ENCODE assay signal across 23 cellular contexts in the genomic region with DNA sequence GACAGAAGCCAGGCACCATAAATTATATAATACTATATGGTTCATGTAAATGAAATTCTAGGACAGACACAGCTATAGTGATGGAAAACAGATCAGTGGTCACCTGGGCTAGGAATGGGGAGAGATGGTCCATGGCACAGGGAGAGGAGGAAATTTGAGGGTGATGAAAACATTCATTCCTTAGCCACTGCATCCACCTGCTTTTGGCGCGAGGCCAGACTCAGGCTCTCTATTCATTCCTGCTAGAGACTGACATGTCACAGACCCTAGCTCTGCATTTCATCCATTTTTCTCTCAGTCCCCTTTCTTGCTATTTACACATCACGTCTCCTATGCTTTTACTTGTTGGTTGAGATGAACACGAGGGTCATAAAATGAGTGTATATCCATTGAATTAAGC.
A peak's percentile ranks its signal among the peaks of the same experiment; 100 is the strongest.
DNase-seq lines count a peak whose midpoint lies in the region; ATAC-seq and TF ChIP-seq lines count a peak whose summit lies in the region.
"Had no signal": no experiment of that assay in that cellular context is flagged by ENCODE, and none has a peak within 500 bp of the region (broad histone marks: within the 10 kb centered on the region; RNA-seq: fewer than 3 reads in every experiment).

No MANE protein-coding gene starts in this region.

- H3K27ac ChIP-seq in mammary epithelial cell (ENCODE audit: insufficient read depth, low read depth, low read length) (no peak overlapping the region), A673 (ENCODE audit: low read depth, low read length, poor library complexity, severe bottlenecking) (no peak overlapping the region)
- H3K27ac ChIP-seq: BLaER1, HL-60, KMS-11 had no signal

- no peak overlapping the region for H3K27ac Mint-ChIP-seq in MCF 10A (ENCODE audit: low read depth, unreplicated experiment)
- H3K27ac Mint-ChIP-seq in WTC11 = 0 out of 2 replicates have a peak overlapping the region, but pooled peaks have one; percentile 2
- H3K27ac Mint-ChIP-seq: CD4-positive, CD25-positive, alpha-beta regulatory T cell; IgD-negative memory B cell; T-helper 1 cell treated with Interleukin-12 subunit alpha and Interleukin-12 subunit beta and Interleukin-4 antibody, amounts not matched to agents 30 μg/mL and 1 μg/mL, for 36 hours had no signal

- 69% methylated on average over 4 of the region's 4 CpGs for WGBS in mammary epithelial cell (ENCODE audit: low coverage, missing lambda C conversion rate)

- H3K4me3 Mint-ChIP-seq in MCF 10A (ENCODE audit: unreplicated experiment) (no peak overlapping the region), WTC11 (no peak overlapping the region)
- H3K4me3 Mint-ChIP-seq: CD4-positive, CD25-positive, alpha-beta regulatory T cell; IgD-negative memory B cell; T-helper 1 cell treated with Interleukin-12 subunit alpha and Interleukin-12 subunit beta and Interleukin-4 antibody, amounts not matched to agents 30 μg/mL and 1 μg/mL, for 36 hours had no signal

- no peak for TF ChIP-seq CTCF in MCF 10A (IDR thresholded peaks at IDR 0.05; ENCODE audit: unreplicated experiment)
- TF ChIP-seq CTCF in mammary epithelial cell (conservative IDR thresholded peaks at IDR 0.05 in 1 of 2, IDR thresholded peaks at IDR 0.05 in 1 of 2; ENCODE audit: extremely low read depth in 1 of 2, insufficient read depth in 1 of 2, low read depth in 1 of 2, low read length in 2 of 2) = no peak
- TF ChIP-seq CTCF in WTC11 (IDR thresholded peaks at IDR 0.05) = no peak
- no peak for TF ChIP-seq CTCF in A673 (conservative IDR thresholded peaks at IDR 0.05; ENCODE audit: low read depth, low read length)

- CTCF ChIA-PET in MCF 10A (lab: Yijun Ruan, JAX) = no interaction called here
- CTCF ChIA-PET in mammary epithelial cell (lab: Charles Lee; ENCODE audit: low non-redundant PET) = no interaction called here
- CTCF ChIA-PET in WTC11 (lab: Charles Lee) = no interaction called here
- CTCF ChIA-PET in A673 (lab: Charles Lee) = no interaction called here

- H3K4me1 ChIP-seq in mammary epithelial cell (ENCODE audit: insufficient read depth, low read length) (no peaks in the 10 kb centered on the region), A673 (ENCODE audit: insufficient read depth, low read length, poor library complexity, severe bottlenecking) (no peaks in the 10 kb centered on the region)

- no TSS peak for BruUV-seq in MCF 10A (replicated peaks; lab: Mats Ljungman, UMichigan)
- no TSS peak for BruUV-seq in mammary epithelial cell (replicated peaks; lab: Mats Ljungman, UMichigan)
- no TSS peak for BruUV-seq in A673 (replicated peaks; lab: Mats Ljungman, UMichigan)

- no peaks in the 10 kb centered on the region for H3K79me2 ChIP-seq in mammary epithelial cell (ENCODE audit: insufficient read depth, low read length)

- intact Hi-C loops in MCF 10A (cut with micrococcal nuclease) = no loop called here
- intact Hi-C loops in mammary epithelial cell (cut with micrococcal nuclease) = no loop called here
- intact Hi-C loops in A673 (cut with micrococcal nuclease; ENCODE audit: unreplicated experiment) = no loop called here

- H3K36me3 ChIP-seq in mammary epithelial cell (ENCODE audit: insufficient read depth, low read length) = no peaks in the 10 kb centered on the region
- no peaks in the 10 kb centered on the region for H3K36me3 ChIP-seq in A673 (ENCODE audit: insufficient read depth, low read length, poor library complexity, severe bottlenecking)
- H3K36me3 ChIP-seq: BLaER1 had no signal

- DNase-seq in NCI-H146 (lab: John Stamatoyannopoulos, UW) (peak; percentile 37), NCI-H146 treated with DMSO at 0.1 percent for 48 hours (lab: John Stamatoyannopoulos, UW; ENCODE audit: unreplicated experiment) (no peak), MCF 10A (ENCODE audit: unreplicated experiment) (peak; percentile 6), mammary epithelial cell (no peak), WTC11 (ENCODE audit: low spot score) (no peak), A673 (ENCODE audit: low spot score) (no peak)
- DNase-seq: 8988T; CD4-positive, CD25-positive, alpha-beta regulatory T cell; NCI-H1048; NCI-H2081 treated with DMSO at 0.1 percent for 48 hours; NCI-H226; NCI-H526; NCI-H82; NK-92 treated with Interleukin-12 subunit alpha and Interleukin-12 subunit beta, amount 100 ng/mL, for 24 hours; PC-3; SW 1271 had no signal

- H2AFZ ChIP-seq in mammary epithelial cell (ENCODE audit: low read depth, low read length) = no peak overlapping the region

- H3K27me3 Mint-ChIP-seq in MCF 10A (ENCODE audit: insufficient read depth, unreplicated experiment) (no peaks in the 10 kb centered on the region), WTC11 (ENCODE audit: low read depth) (no peaks in the 10 kb centered on the region)
- H3K27me3 Mint-ChIP-seq: CD4-positive, CD25-positive, alpha-beta regulatory T cell had no signal

- H3K4me2 ChIP-seq in mammary epithelial cell (ENCODE audit: insufficient read depth, low read depth, low read length) = no peak overlapping the region
- H3K4me2 ChIP-seq: BLaER1, KMS-11 had no signal

- POLR2A ChIA-PET in MCF 10A (lab: Yijun Ruan, JAX) (no interaction called here), WTC11 (lab: Charles Lee) (no interaction called here), A673 (lab: Charles Lee; ENCODE audit: low non-redundant PET) (no interaction called here)

- no peak overlapping the region for H3K9ac ChIP-seq in mammary epithelial cell (ENCODE audit: insufficient read depth, low read length)
- H3K9ac ChIP-seq: BLaER1, KMS-11 had no signal

- H3K4me3 ChIP-seq in mammary epithelial cell (replicated peaks in 1 of 3; ENCODE audit: insufficient read depth in 1 of 3, low read depth in 2 of 3, low read length in 3 of 3) = no peak overlapping the region
- H3K4me3 ChIP-seq in A673 (ENCODE audit: low read depth, low read length, poor library complexity, severe bottlenecking) = no peak overlapping the region
- H3K4me3 ChIP-seq: BLaER1 had no signal

- H3K27me3 ChIP-seq in mammary epithelial cell (ENCODE audit: insufficient read depth, low read length) (no peaks in the 10 kb centered on the region), A673 (replicated peaks; ENCODE audit: insufficient read depth, low read depth, low read length, poor library complexity) (peaks cover 5% of the 10 kb centered on the region)
- H3K27me3 ChIP-seq: BLaER1 had no signal

- H3K36me3 Mint-ChIP-seq in MCF 10A (ENCODE audit: insufficient read depth, unreplicated experiment) = no peaks in the 10 kb centered on the region
- H3K36me3 Mint-ChIP-seq in WTC11 = no peaks in the 10 kb centered on the region
- H3K36me3 Mint-ChIP-seq: CD4-positive, CD25-positive, alpha-beta regulatory T cell; IgD-negative memory B cell had no signal

- H3K9me3 Mint-ChIP-seq in MCF 10A (ENCODE audit: unreplicated experiment) (no peaks in the 10 kb centered on the region), WTC11 (no peaks in the 10 kb centered on the region)
- H3K9me3 Mint-ChIP-seq: IgD-negative memory B cell; T-helper 1 cell treated with Interleukin-12 subunit alpha and Interleukin-12 subunit beta and Interleukin-4 antibody, amounts not matched to agents 30 μg/mL and 1 μg/mL, for 36 hours had no signal

- no peaks in the 10 kb centered on the region for H3K9me3 ChIP-seq in mammary epithelial cell (replicated peaks; ENCODE audit: insufficient read depth, low read length)
- no peaks in the 10 kb centered on the region for H3K9me3 ChIP-seq in A673 (ENCODE audit: low read depth, low read length, poor library complexity, severe bottlenecking)
- H3K9me3 ChIP-seq: BLaER1 had no signal

- in situ Hi-C loops in mammary epithelial cell (cut with MboI; ENCODE audit: low sequenced_read_pairs in 2 of 2) = no loop called here

- dilution Hi-C loops in mammary epithelial cell (cut with HindIII; ENCODE audit: low sequenced_read_pairs) = no loop called here

- ATAC-seq in WTC11 (peak; percentile 30; the same call in 1 of the 2 replicates), GM18909 (IDR thresholded peaks at IDR 0.05; ENCODE audit: poor library complexity, unreplicated experiment) (no peak), GM21576 (IDR thresholded peaks at IDR 0.05; ENCODE audit: unreplicated experiment) (no peak)
- ATAC-seq: PC-3 had no signal

- H3K4me1 Mint-ChIP-seq in MCF 10A (ENCODE audit: insufficient read depth, unreplicated experiment) (no peaks in the 10 kb centered on the region), WTC11 (peaks cover 27% of the 10 kb centered on the region)
- H3K4me1 Mint-ChIP-seq: IgD-negative memory B cell had no signal

- no peaks in the 10 kb centered on the region for H4K20me1 ChIP-seq in mammary epithelial cell (ENCODE audit: insufficient read depth, low read length)
- H4K20me1 ChIP-seq: BLaER1 had no signal

TF ChIP-seq in WTC11, 78 proteins besides CTCF, POLR2A, EP300 and RAD21 (continues in another document):
- TF ChIP-seq ZNF532 (CRISPR knock-in tag; IDR thresholded peaks at IDR 0.05; ENCODE audit: borderline replicate concordance) = no peak

Comparison
In these comparisons a context has a peak if more than half of its experiments do, and no peak if none do; other contexts are left out.
1. DNase-seq: peak in NCI-H146 (single experiment) and MCF 10A (single experiment); none in NCI-H146 treated with DMSO at 0.1 percent for 48 hours (single experiment), mammary epithelial cell (single experiment), WTC11 (single experiment) and A673 (single experiment).